1 cellular context compared by ENCODE assay signal in the genomic region with DNA sequence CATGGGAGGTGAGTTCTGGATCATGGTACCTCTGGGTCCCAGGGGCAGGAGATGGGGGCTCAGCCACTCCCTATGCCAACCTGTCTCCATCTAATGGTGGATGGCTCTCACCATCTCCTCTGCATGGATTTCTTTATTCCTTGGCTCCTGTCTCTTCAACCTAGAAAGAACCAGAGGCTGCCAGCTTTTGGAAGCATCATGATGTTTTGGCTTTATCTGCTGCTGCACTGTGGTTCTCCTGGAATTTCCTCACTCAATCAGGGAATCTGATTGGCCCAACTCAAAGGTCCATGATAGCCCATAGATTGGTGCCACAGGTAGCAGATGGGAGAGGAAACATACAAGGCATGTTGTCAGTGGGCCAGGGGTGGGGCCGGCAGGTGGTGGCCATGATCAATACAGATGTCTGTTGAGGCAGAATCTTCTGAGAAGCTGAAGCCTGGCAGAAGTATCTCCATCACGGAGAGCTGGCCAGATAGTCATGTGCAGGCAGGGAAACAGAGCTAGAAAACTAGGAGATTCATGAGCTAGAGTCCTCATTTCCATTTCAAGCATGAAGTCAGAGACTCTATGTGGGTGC.
TF ChIP-seq lines count a peak whose summit lies in the region.

No MANE protein-coding gene starts in this region.

TF ChIP-seq in WTC11, 78 proteins besides CTCF, POLR2A, EP300 and RAD21 (continued from another document):
- TF ChIP-seq, protein P1, sequence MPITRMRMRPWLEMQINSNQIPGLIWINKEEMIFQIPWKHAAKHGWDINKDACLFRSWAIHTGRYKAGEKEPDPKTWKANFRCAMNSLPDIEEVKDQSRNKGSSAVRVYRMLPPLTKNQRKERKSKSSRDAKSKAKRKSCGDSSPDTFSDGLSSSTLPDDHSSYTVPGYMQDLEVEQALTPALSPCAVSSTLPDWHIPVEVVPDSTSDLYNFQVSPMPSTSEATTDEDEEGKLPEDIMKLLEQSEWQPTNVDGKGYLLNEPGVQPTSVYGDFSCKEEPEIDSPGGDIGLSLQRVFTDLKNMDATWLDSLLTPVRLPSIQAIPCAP (CRISPR knock-in tag; IDR thresholded peaks at IDR 0.05) = no peak
- TF ChIP-seq IRF2 (CRISPR knock-in tag; IDR thresholded peaks at IDR 0.05; ENCODE audit: borderline replicate concordance, low read depth) = no peak
- no peak for TF ChIP-seq NR2C2 (CRISPR knock-in tag; IDR thresholded peaks at IDR 0.05)
- TF ChIP-seq, protein P2, sequence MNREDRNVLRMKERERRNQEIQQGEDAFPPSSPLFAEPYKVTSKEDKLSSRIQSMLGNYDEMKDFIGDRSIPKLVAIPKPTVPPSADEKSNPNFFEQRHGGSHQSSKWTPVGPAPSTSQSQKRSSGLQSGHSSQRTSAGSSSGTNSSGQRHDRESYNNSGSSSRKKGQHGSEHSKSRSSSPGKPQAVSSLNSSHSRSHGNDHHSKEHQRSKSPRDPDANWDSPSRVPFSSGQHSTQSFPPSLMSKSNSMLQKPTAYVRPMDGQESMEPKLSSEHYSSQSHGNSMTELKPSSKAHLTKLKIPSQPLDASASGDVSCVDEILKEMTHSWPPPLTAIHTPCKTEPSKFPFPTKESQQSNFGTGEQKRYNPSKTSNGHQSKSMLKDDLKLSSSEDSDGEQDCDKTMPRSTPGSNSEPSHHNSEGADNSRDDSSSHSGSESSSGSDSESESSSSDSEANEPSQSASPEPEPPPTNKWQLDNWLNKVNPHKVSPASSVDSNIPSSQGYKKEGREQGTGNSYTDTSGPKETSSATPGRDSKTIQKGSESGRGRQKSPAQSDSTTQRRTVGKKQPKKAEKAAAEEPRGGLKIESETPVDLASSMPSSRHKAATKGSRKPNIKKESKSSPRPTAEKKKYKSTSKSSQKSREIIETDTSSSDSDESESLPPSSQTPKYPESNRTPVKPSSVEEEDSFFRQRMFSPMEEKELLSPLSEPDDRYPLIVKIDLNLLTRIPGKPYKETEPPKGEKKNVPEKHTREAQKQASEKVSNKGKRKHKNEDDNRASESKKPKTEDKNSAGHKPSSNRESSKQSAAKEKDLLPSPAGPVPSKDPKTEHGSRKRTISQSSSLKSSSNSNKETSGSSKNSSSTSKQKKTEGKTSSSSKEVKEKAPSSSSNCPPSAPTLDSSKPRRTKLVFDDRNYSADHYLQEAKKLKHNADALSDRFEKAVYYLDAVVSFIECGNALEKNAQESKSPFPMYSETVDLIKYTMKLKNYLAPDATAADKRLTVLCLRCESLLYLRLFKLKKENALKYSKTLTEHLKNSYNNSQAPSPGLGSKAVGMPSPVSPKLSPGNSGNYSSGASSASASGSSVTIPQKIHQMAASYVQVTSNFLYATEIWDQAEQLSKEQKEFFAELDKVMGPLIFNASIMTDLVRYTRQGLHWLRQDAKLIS (CRISPR knock-in tag; IDR thresholded peaks at IDR 0.05; ENCODE audit: borderline replicate concordance) = no peak
